Comparison of ENCODE assay signal across 1 cellular context in the genomic region with DNA sequence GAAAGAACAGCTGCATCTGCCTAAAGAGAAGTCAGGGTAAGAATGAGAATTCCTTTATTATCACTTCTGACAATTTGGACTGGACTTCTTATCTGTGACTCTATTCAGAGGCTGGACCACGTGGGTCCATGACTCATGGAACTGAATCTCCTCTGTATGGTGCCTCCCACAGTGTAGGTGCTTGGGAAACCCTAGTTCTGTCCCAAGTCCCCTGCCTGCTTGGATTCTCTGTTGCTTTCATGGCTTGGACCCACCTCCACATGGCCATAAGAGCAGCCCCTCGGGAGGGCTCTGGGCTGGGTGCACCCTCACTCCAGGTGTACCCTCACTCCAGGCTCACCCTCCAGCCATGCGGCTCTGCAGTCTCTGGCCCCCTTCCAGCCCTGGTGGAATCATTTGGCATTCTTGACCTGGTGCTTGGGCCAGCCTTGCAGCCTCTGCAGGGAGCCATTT.
TF ChIP-seq lines count a peak whose summit lies in the region.

No MANE protein-coding gene starts in this region.

TF ChIP-seq in K562, 482 proteins besides CTCF, POLR2A, EP300 and RAD21 (continued from another document):
- TF ChIP-seq, protein P1, sequence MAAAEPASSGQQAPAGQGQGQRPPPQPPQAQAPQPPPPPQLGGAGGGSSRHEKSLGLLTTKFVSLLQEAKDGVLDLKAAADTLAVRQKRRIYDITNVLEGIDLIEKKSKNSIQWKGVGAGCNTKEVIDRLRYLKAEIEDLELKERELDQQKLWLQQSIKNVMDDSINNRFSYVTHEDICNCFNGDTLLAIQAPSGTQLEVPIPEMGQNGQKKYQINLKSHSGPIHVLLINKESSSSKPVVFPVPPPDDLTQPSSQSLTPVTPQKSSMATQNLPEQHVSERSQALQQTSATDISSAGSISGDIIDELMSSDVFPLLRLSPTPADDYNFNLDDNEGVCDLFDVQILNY (CRISPR knock-in tag; IDR thresholded peaks at IDR 0.05) = no peak
- TF ChIP-seq, protein P2, sequence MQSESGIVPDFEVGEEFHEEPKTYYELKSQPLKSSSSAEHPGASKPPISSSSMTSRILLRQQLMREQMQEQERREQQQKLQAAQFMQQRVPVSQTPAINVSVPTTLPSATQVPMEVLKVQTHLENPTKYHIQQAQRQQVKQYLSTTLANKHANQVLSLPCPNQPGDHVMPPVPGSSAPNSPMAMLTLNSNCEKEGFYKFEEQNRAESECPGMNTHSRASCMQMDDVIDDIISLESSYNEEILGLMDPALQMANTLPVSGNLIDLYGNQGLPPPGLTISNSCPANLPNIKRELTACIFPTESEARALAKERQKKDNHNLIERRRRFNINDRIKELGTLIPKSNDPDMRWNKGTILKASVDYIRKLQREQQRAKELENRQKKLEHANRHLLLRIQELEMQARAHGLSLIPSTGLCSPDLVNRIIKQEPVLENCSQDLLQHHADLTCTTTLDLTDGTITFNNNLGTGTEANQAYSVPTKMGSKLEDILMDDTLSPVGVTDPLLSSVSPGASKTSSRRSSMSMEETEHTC (IDR thresholded peaks at IDR 0.05) = 0 out of 2 replicates have a peak, but pooled peaks have one; percentile 36
- TF ChIP-seq CHD1 (IDR thresholded peaks at IDR 0.05; ENCODE audit: low read length) = no peak
- TF ChIP-seq, protein P3, sequence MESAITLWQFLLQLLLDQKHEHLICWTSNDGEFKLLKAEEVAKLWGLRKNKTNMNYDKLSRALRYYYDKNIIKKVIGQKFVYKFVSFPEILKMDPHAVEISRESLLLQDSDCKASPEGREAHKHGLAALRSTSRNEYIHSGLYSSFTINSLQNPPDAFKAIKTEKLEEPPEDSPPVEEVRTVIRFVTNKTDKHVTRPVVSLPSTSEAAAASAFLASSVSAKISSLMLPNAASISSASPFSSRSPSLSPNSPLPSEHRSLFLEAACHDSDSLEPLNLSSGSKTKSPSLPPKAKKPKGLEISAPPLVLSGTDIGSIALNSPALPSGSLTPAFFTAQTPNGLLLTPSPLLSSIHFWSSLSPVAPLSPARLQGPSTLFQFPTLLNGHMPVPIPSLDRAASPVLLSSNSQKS (CRISPR knock-in tag; IDR thresholded peaks at IDR 0.05) = no peak
- no peak for TF ChIP-seq POLR2B (IDR thresholded peaks at IDR 0.05; ENCODE audit: low read depth, partially characterized antibody)
- no peak for TF ChIP-seq ZNF695 (CRISPR knock-in tag; IDR thresholded peaks at IDR 0.05)
- TF ChIP-seq, protein P4, sequence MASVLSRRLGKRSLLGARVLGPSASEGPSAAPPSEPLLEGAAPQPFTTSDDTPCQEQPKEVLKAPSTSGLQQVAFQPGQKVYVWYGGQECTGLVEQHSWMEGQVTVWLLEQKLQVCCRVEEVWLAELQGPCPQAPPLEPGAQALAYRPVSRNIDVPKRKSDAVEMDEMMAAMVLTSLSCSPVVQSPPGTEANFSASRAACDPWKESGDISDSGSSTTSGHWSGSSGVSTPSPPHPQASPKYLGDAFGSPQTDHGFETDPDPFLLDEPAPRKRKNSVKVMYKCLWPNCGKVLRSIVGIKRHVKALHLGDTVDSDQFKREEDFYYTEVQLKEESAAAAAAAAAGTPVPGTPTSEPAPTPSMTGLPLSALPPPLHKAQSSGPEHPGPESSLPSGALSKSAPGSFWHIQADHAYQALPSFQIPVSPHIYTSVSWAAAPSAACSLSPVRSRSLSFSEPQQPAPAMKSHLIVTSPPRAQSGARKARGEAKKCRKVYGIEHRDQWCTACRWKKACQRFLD (CRISPR knock-in tag; IDR thresholded peaks at IDR 0.05) = peak; percentile 38; the same call in 1 of the 2 replicates
TF ChIP-seq in K562: peak in this region for 59.
